ENCODE assay signal across 36 cellular contexts in genomic region chr15:62186578-62186977, GRCh38. TPM values are rescaled to one million over a fixed set of nuclear protein-coding genes. Genes with fewer than 3 reads are reported as not detected.
"Had no signal": no experiment of that assay in that cellular context is flagged by ENCODE, and none has a peak within 500 bp of the region (broad histone marks: within the 10 kb centered on the region; RNA-seq: fewer than 3 reads in every experiment).

No MANE protein-coding gene starts in this region.

- DNase-seq: Karpas-422, Kasumi-1, MG63, MM.1S, MV-4-11, NCI-H1048, NCI-H1092, NCI-H1092 treated with DMSO at 0.1 percent for 48 hours, NCI-H1105, NCI-H1105 treated with DMSO at 0.1 percent for 48 hours, NCI-H1417, NCI-H1417 treated with DMSO at 0.1 percent for 48 hours, NCI-H1436, NCI-H1436 treated with DMSO at 0.1 percent for 48 hours, NCI-H146, NCI-H1694, NCI-H1694 treated with DMSO at 0.1 percent for 48 hours, NCI-H187, NCI-H187 treated with DMSO at 0.1 percent for 48 hours, NCI-H1930, NCI-H2029, NCI-H2029 treated with DMSO at 0.1 percent for 48 hours, NCI-H2081, NCI-H2081 treated with DMSO at 0.1 percent for 48 hours, NCI-H2107, NCI-H2171, NCI-H2171 treated with DMSO at 0.1 percent for 48 hours, NCI-H2227 treated with DMSO at 0.1 percent for 48 hours, NCI-H226, NCI-H345, NCI-H446, NCI-H446 treated with DMSO at 0.1 percent for 48 hours, NCI-H510A had no signal

RNA-seq across cellular contexts. Expression of gene C2CD4B, which starts 21.5 kb away (rescaled TPM):
- total RNA-seq: LHCN-M2, M059J, MCF 10A had no signal
